In genomic region chr10:43649149-43649523, GRCh38 we compare ENCODE assay signal across 8 cellular contexts. TPM values are rescaled to one million over a fixed set of nuclear protein-coding genes. Genes with fewer than 3 reads are reported as not detected.
DNase-seq lines count a peak whose midpoint lies in the region; ATAC-seq, FAIRE-seq and TF ChIP-seq lines count a peak whose summit lies in the region.

No MANE protein-coding gene starts in this region.

- H3K14ac ChIP-seq in trophoblast cell (ENCODE audit: low read length) = peak overlapping the region; percentile 50

- H3F3A ChIP-seq in GM23248 (ENCODE audit: insufficient read depth) = peaks cover 9% of the 10 kb centered on the region; the same call in 1 of the 2 replicates
- H3F3A ChIP-seq in SU-DHL-6 (ENCODE audit: insufficient read depth) = no peaks in the 10 kb centered on the region

- H4K20me1 ChIP-seq in GM23248 (ENCODE audit: insufficient read depth) = no peaks in the 10 kb centered on the region
- H4K20me1 ChIP-seq in SU-DHL-6 (ENCODE audit: low read depth, low read length) = no peaks in the 10 kb centered on the region

- H3K9me2 ChIP-seq in GM23248 (ENCODE audit: insufficient read depth) = no peaks in the 10 kb centered on the region
- no peaks in the 10 kb centered on the region for H3K9me2 ChIP-seq in SU-DHL-6 (replicated peaks; ENCODE audit: insufficient read depth, low read length)

- no peak overlapping the region for H2BK120ac ChIP-seq in trophoblast cell (ENCODE audit: insufficient read depth, low read length, poor library complexity)

- POLR2A ChIA-PET in A549 (lab: Yijun Ruan, JAX) = interaction anchor here (0.9 to 1.0 kb wide), 2 partner anchors 42 to 76 kb away, joined by 3 to 4 read pairs; partner anchors contain the start of gene ZNF485

- H4K8ac ChIP-seq in trophoblast cell (ENCODE audit: low read depth, low read length) = peak overlapping the region; percentile 76

- H3K9me3 ChIP-seq in A549 (peaks cover 45% of the 10 kb centered on the region), GM23248 (ENCODE audit: low read depth) (peaks cover 6% of the 10 kb centered on the region), SU-DHL-6 (ENCODE audit: insufficient read depth, low read length) (peaks cover 13% of the 10 kb centered on the region; the same call in 1 of the 2 replicates), trophoblast cell (ENCODE audit: insufficient read depth, low read depth, low read length) (peaks cover 7% of the 10 kb centered on the region)

- H3K23ac ChIP-seq in trophoblast cell (ENCODE audit: low read length) = no peak overlapping the region

- WGBS in A549 (ENCODE audit: missing lambda C conversion rate) = 36% methylated on average over 15 of the region's 15 CpGs
- 13% methylated on average over 15 of the region's 15 CpGs for WGBS in GM23248 (ENCODE audit: low coverage in 1 of 2, low lambda C conversion rate in 2 of 2, missing lambda C conversion rate in 2 of 2), 2 experiments
- WGBS in trophoblast cell (ENCODE audit: extremely low coverage, insufficient coverage, insufficient read length) = no CpG with 5 or more reads among the region's 15 CpGs

- H4K91ac ChIP-seq in trophoblast cell (ENCODE audit: low read depth, low read length) = peak overlapping the region; percentile 16

- TF ChIP-seq EP300 in A549 (IDR thresholded peaks at IDR 0.05) = no peak

- H2AK5ac ChIP-seq in trophoblast cell (ENCODE audit: low read length) = no peak overlapping the region

- TF ChIP-seq CTCF in A549 (IDR thresholded peaks at IDR 0.05) (no peak), SU-DHL-6 (IDR thresholded peaks at IDR 0.05; ENCODE audit: insufficient read depth, low read length, poor library complexity, severe bottlenecking) (no peak), fibroblast of villous mesenchyme (IDR thresholded peaks at IDR 0.05; ENCODE audit: insufficient read depth, low read depth, low read length) (no peak)

- in situ Hi-C loops in GM23248 (cut with MboI) = no loop called here

- H3K4me3 ChIP-seq in A549 (peak overlapping the region; percentile 66), GM23248 (peak overlapping the region; percentile 77), SU-DHL-6 (ENCODE audit: insufficient read depth, low read length, poor library complexity, severe bottlenecking) (peak overlapping the region; percentile 58), fibroblast of villous mesenchyme (ENCODE audit: low read depth, low read length) (peak overlapping the region; percentile 67), trophoblast cell (ENCODE audit: low read depth, low read length) (peak overlapping the region; percentile 77)

- H2AFZ ChIP-seq in GM23248 (peak overlapping the region; percentile 95), SU-DHL-6 (ENCODE audit: low read depth, low read length, severe bottlenecking) (peak overlapping the region; percentile 99), trophoblast cell (ENCODE audit: insufficient read depth, low read length, poor library complexity) (peak overlapping the region; percentile 84)

- peak overlapping the region; percentile 90 for H4K12ac ChIP-seq in trophoblast cell (ENCODE audit: low read depth, low read length)

- peaks cover 18% of the 10 kb centered on the region for H3K79me2 ChIP-seq in GM23248 (ENCODE audit: insufficient read depth)
- no peaks in the 10 kb centered on the region for H3K79me2 ChIP-seq in SU-DHL-6 (ENCODE audit: insufficient read depth, low read length)
- H3K79me2 ChIP-seq in trophoblast cell (ENCODE audit: control insufficient read depth, insufficient read depth, low read length, poor library complexity) = peaks cover 5% of the 10 kb centered on the region

- H3K36me3 ChIP-seq in GM23248 (ENCODE audit: low read depth) (peaks cover 19% of the 10 kb centered on the region), SU-DHL-6 (ENCODE audit: low read length) (peaks cover 10% of the 10 kb centered on the region), trophoblast cell (ENCODE audit: control insufficient read depth in 1 of 2, insufficient read depth in 2 of 2, low read length in 2 of 2) (peaks cover 6 to 13% of the 10 kb centered on the region in 2 experiments)

- no peaks in the 10 kb centered on the region for H3K27me3 ChIP-seq in GM23248 (replicated peaks; ENCODE audit: insufficient read depth)
- H3K27me3 ChIP-seq in SU-DHL-6 (ENCODE audit: low read length) = no peaks in the 10 kb centered on the region
- H3K27me3 ChIP-seq in trophoblast cell (ENCODE audit: insufficient read depth, low read length) = peaks cover 2% of the 10 kb centered on the region

- H3K4me1 ChIP-seq in A549 = no peaks in the 10 kb centered on the region
- H3K4me1 ChIP-seq in GM23248 (ENCODE audit: insufficient read depth) = peaks cover 8% of the 10 kb centered on the region; the same call in 1 of the 2 replicates
- H3K4me1 ChIP-seq in trophoblast cell (ENCODE audit: control insufficient read depth in 1 of 2, insufficient read depth in 2 of 2, low read length in 2 of 2) = peaks cover 0 to 7% of the 10 kb centered on the region in 2 experiments

- no peak overlapping the region for H2BK12ac ChIP-seq in trophoblast cell (ENCODE audit: low read length)

- no peak for TF ChIP-seq RAD21 in A549 (conservative IDR thresholded peaks at IDR 0.05 in 1 of 2, IDR thresholded peaks at IDR 0.05 in 1 of 2)

- DNase-seq in A549 (ENCODE audit: low read depth in 1 of 2, low spot score in 1 of 2) (no peak), GM23248 (no peak), fibroblast of villous mesenchyme (ENCODE audit: low read depth) (no peak), trophoblast cell (no peak), H4 (ENCODE audit: low spot score) (no peak), NCI-H2107 treated with DMSO at 0.1 percent for 48 hours (lab: John Stamatoyannopoulos, UW; ENCODE audit: unreplicated experiment) (no peak)

- peak overlapping the region; percentile 89 for H3K9ac ChIP-seq in GM23248
- H3K9ac ChIP-seq in SU-DHL-6 (ENCODE audit: low read length) = peak overlapping the region; percentile 57
- peak overlapping the region; percentile 49 for H3K9ac ChIP-seq in trophoblast cell (ENCODE audit: low read length)

- no peak overlapping the region for H3K4ac ChIP-seq in trophoblast cell (ENCODE audit: low read depth, low read length)

- CTCF ChIA-PET in A549 (lab: Yijun Ruan, JAX) = interaction anchor here (0.6 to 1.4 kb wide), 5 partner anchors 9 to 1283 kb away, joined by 3 to 5 read pairs (median 3); no protein-coding TSS in a partner anchor

- H3K27ac ChIP-seq in A549 (peak overlapping the region; percentile 81 to 96), GM23248 (peak overlapping the region; percentile 18), SU-DHL-6 (ENCODE audit: low read depth, low read length) (no peak overlapping the region), trophoblast cell (ENCODE audit: low read depth, low read length) (no peak overlapping the region)

- no peak overlapping the region for H3K18ac ChIP-seq in trophoblast cell (ENCODE audit: low read length)

- TF ChIP-seq POLR2A in A549 (IDR thresholded peaks at IDR 0.05; ENCODE audit: low read length) = no peak

- FAIRE-seq in A549 (lab: Jason Lieb, UNC) = no peak

- ATAC-seq in A549 = peak; percentile 20 to 28
- ATAC-seq in GM19467 (IDR thresholded peaks at IDR 0.05; ENCODE audit: unreplicated experiment) = no peak

- H3K79me1 ChIP-seq in trophoblast cell (ENCODE audit: low read length) = peaks cover 7% of the 10 kb centered on the region

- no peak overlapping the region for H2BK5ac ChIP-seq in trophoblast cell (ENCODE audit: low read depth, low read length, poor library complexity)

- H3K4me2 ChIP-seq in A549 (peak overlapping the region; percentile 85), GM23248 (ENCODE audit: unreplicated experiment) (peak overlapping the region; percentile 77), SU-DHL-6 (ENCODE audit: low read depth, low read length, poor library complexity, severe bottlenecking) (peak overlapping the region; percentile 79), trophoblast cell (ENCODE audit: low read length) (peak overlapping the region; percentile 84)

TF ChIP-seq in A549, 52 proteins besides CTCF, POLR2A, EP300 and RAD21:
- TF ChIP-seq, protein P1, sequence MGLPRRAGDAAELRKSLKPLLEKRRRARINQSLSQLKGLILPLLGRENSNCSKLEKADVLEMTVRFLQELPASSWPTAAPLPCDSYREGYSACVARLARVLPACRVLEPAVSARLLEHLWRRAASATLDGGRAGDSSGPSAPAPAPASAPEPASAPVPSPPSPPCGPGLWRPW (IDR thresholded peaks at IDR 0.05) = no peak
- no peak for TF ChIP-seq ZNF302 (CRISPR knock-in tag; IDR thresholded peaks at IDR 0.05)
- no peak for TF ChIP-seq PHF8 (IDR thresholded peaks at IDR 0.05; ENCODE audit: borderline replicate concordance, low read depth)
- TF ChIP-seq KDM1A (IDR thresholded peaks at IDR 0.05; ENCODE audit: low read depth) = no peak
- TF ChIP-seq EHF (CRISPR knock-in tag; IDR thresholded peaks at IDR 0.05) = no peak

RNA-seq across cellular contexts. Expression of gene ZNF32, which starts 0.5 kb away (rescaled TPM):
- polyA plus RNA-seq in A549 (2011; rRNA removed) (38.2 and 49.9 TPM in 2 replicates), A549 (2017; fragmentation: RNase III; extraction: RNeasy Plus Mini Kit Qiagen cat#74134 plus additional on column Dnase treatment) (18.5 to 25.3 TPM (median 21.4 TPM) in 3 replicates), GM23248 (2016; fragmentation: Nextera tagmentation; extraction: Ambion mirVana) (39.7 and 42.1 TPM in 2 replicates)
- polyA plus RNA-seq in A549 (2012; cell fraction: cytosol; rRNA removed) = 15.7 and 16.2 TPM in 2 replicates
- polyA plus RNA-seq in A549 (2012; cell fraction: nucleus; rRNA removed) = 4.8 and 7.0 TPM in 2 replicates
- 10.0 and 12.5 TPM in 2 replicates for polyA minus RNA-seq in A549 (2011; rRNA and poly(A)+ RNA removed)
- 24.6 and 32.1 TPM in 2 replicates for total RNA-seq in GM23248 (2014; rRNA removed; shearing (Covaris generic))
- total RNA-seq in fibroblast of villous mesenchyme = 29.0 and 30.7 TPM in 2 replicates
- 13.0 and 13.4 TPM in 2 replicates for polyA plus RNA-seq in trophoblast cell (2013)
- total RNA-seq in H4 (2014; rRNA removed; shearing (Covaris generic)) = 64.5 and 72.1 TPM in 2 replicates

RNA-seq across cellular contexts. Expression of gene ZNF485, which starts 42.9 kb away (rescaled TPM):
- 2.4 and 3.3 TPM in 2 replicates for polyA plus RNA-seq in A549 (2011; rRNA removed)
- polyA plus RNA-seq in A549 (2012; cell fraction: cytosol; rRNA removed) = 0.93 and 1.3 TPM in 2 replicates
- polyA plus RNA-seq in A549 (2012; cell fraction: nucleus; rRNA removed) = 1.2 and 1.9 TPM in 2 replicates
- 2.5 to 2.7 TPM (median 2.7 TPM) in 3 replicates for polyA plus RNA-seq in A549 (2017; fragmentation: RNase III; extraction: RNeasy Plus Mini Kit Qiagen cat#74134 plus additional on column Dnase treatment)
- polyA minus RNA-seq in A549 (2011; rRNA and poly(A)+ RNA removed) = 6.5 TPM in 2 replicates
- 1.5 and 6.7 TPM in 2 replicates for total RNA-seq in GM23248 (2014; rRNA removed; shearing (Covaris generic))
- polyA plus RNA-seq in GM23248 (2016; fragmentation: Nextera tagmentation; extraction: Ambion mirVana) = 1.7 and 1.9 TPM in 2 replicates
- 1.6 and 3.5 TPM in 2 replicates for total RNA-seq in fibroblast of villous mesenchyme
- 0.61 and 0.66 TPM in 2 replicates for polyA plus RNA-seq in trophoblast cell (2013)
- total RNA-seq in H4 (2014; rRNA removed; shearing (Covaris generic)) = 3.3 and 3.6 TPM in 2 replicates

Comparison
In these comparisons a context has a peak if more than half of its experiments do, and no peak if none do; other contexts are left out.
1. H3K27ac ChIP-seq: peak in A549 (2 of 2) and GM23248 (single experiment); none in SU-DHL-6 (single experiment) and trophoblast cell (single experiment).
2. Peak in every context shown above with its lines, with median percentiles within 50 percentile points of each other: H3K4me2 ChIP-seq, H3K4me3 ChIP-seq, H2AFZ ChIP-seq and H3K9ac ChIP-seq.